Comparison of ENCODE assay signal across 1 cellular context in genomic region chr22:20020533-20021195, GRCh38.
TF ChIP-seq lines count a peak whose summit lies in the region.

Gene TANGO2, plus strand, starts transcription at chr22:20021110. Its CDS starts 15,689 bp downstream, at chr22:20036799.

TF ChIP-seq in HepG2, 621 proteins besides CTCF, POLR2A, EP300 and RAD21 (continued from another document):
- TF ChIP-seq ZBTB14 (CRISPR knock-in tag; IDR thresholded peaks at IDR 0.05) = peak; percentile 80
TF ChIP-seq in HepG2: peak in this region for 66.
